In the genomic region with DNA sequence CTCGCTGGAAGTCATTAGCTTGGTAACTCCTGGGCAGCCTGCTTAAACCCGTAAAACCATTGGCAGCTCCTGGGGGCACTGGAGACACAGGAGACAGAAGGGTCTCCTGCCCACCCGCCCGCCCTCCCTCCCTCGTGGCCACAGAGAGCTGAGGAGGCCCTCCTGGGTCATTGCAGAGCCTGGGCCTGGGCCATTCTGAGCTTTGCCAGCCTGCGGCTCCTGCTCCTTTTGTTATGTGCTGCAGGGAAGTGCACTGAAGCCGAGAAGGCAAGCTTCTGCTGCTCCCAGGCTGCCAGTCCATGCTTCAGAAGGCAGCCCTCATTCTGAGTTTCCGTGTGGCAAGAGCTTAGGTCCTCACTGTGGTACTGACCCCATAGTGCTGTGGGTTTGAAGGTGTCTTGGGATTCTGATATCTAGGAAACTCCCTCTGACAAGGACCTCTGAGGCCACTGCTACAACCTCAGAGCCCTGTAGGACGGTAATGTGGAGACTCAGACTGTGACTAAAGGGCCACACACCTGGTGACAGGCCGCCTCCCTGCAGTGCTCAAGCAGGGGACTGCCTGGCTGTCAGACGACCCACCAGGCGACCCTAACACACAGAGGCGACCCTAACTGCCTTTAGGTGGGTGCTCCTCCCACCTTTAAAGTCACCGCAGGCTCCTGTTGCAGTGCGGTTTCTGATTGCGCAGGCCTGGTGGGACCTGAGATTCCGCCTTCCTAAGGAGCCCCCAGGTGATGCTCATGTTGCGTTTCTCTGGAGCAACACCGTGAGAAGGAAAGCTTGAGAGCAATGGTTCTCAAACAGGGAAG, we compare ENCODE assay signal across 17 cellular contexts.
"Had no signal": no experiment of that assay in that cellular context is flagged by ENCODE, and none has a peak within 500 bp of the region (broad histone marks: within the 10 kb centered on the region; RNA-seq: fewer than 3 reads in every experiment).

No MANE protein-coding gene starts in this region.

- DNase-seq: activated CD4-positive, alpha-beta T cell treated with anti-CD3 and anti-CD28 coated beads, Interleukin-2, amount 50 U/mL, for 1 hour; activated gamma-delta T cell treated with Interleukin-2 at 50 U/mL for 16 hours; foreskin melanocyte; mesendoderm; naive thymus-derived CD8-positive, alpha-beta T cell; pancreas; sigmoid colon; stimulated activated CD4-positive, alpha-beta T cell treated with anti-CD3 and anti-CD28 coated beads, Interleukin-4, amount 100 ng/mL, for 4 hours; stimulated activated naive B cell treated with anti-CD40 and anti-IgM and Interleukin-4, amounts not matched to agents 10 μg/mL and 1 μg/mL and 100 μg/mL, for 72 hours; T1000; upper lobe of left lung had no signal

- H3K27ac ChIP-seq: neutrophil, pancreas, sigmoid colon, spleen, thoracic aorta, upper lobe of left lung had no signal

- H3K4me3 ChIP-seq: pancreas, sigmoid colon, spleen, thoracic aorta, upper lobe of left lung had no signal

- H3K4me1 ChIP-seq: pancreas, sigmoid colon, spleen, upper lobe of left lung had no signal

- ATAC-seq: activated CD4-positive, CD25-positive, alpha-beta regulatory T cell treated with anti-CD3 and anti-CD28 coated beads, Interleukin-2, amount 50 U/mL, for 24 hours; activated naive CD4-positive, alpha-beta T cell treated with anti-CD3 and anti-CD28 coated beads, Interleukin-2, amount 50 U/mL, for 72 hours; naive thymus-derived CD8-positive, alpha-beta T cell; pancreas; stimulated activated naive B cell treated with anti-CD40 and anti-IgM and Interleukin-4, amounts not matched to agents 10 μg/mL and 1 μg/mL and 100 μg/mL, for 72 hours had no signal

- H3K27me3 ChIP-seq: pancreas, sigmoid colon, upper lobe of left lung had no signal

- H3K36me3 ChIP-seq: neutrophil, pancreas, sigmoid colon, spleen, thoracic aorta, upper lobe of left lung had no signal

- H3K9me3 ChIP-seq: neutrophil, pancreas, sigmoid colon, spleen, thoracic aorta, upper lobe of left lung had no signal

- FAIRE-seq: keratinocyte, pancreas had no signal
